Comparison of ENCODE assay signal across 14 cellular contexts in genomic region chr2:189221811-189222210, GRCh38. TPM values are rescaled to one million over a fixed set of nuclear protein-coding genes. Genes with fewer than 3 reads are reported as not detected.
DNase-seq lines count a peak whose midpoint lies in the region; ATAC-seq and TF ChIP-seq lines count a peak whose summit lies in the region.
"Had no signal": no experiment of that assay in that cellular context is flagged by ENCODE, and none has a peak within 500 bp of the region (broad histone marks: within the 10 kb centered on the region; RNA-seq: fewer than 3 reads in every experiment).

No MANE protein-coding gene starts in this region.

- no peaks in the 10 kb centered on the region for H3K9me3 ChIP-seq in left lung
- no peaks in the 10 kb centered on the region for H3K9me3 ChIP-seq in right lobe of liver
- H3K9me3 ChIP-seq: adrenal gland, Caco-2 had no signal

- H3K27ac ChIP-seq in left lung (peak overlapping the region in 1 of 2 donors; percentile 27), right lobe of liver (no peak overlapping the region)
- H3K27ac ChIP-seq: adrenal gland had no signal

- CTCF ChIA-PET in BJ (lab: Yijun Ruan, JAX) = no interaction called here

- DNase-seq in BJ (ENCODE audit: low read depth) (peak; percentile 23), NCI-H460 (ENCODE audit: extremely low read depth, low read depth) (peak; percentile 70), cardiac fibroblast (ENCODE audit: low read depth in 2 of 2) (peak; percentile 17 to 76), left lung (no peak), H7 (no peak), right lobe of liver (no peak), SKM-1 (lab: John Stamatoyannopoulos, UW; ENCODE audit: unreplicated experiment) (no peak)
- DNase-seq: activated CD4-positive, alpha-beta T cell treated with anti-CD3 and anti-CD28 coated beads, Interleukin-2, amount 10 ng/mL, durations not matched to agents 24 days and 14 days; adrenal gland; KBM-7; NCI-H1436; NCI-H526 had no signal

- H3K4me3 ChIP-seq in BJ (ENCODE audit: low read depth, low read length) = no peak overlapping the region
- no peak overlapping the region for H3K4me3 ChIP-seq in cardiac fibroblast (replicated peaks in 1 of 2; ENCODE audit: low read depth in 2 of 2, low read length in 2 of 2)
- H3K4me3 ChIP-seq in left lung = no peak overlapping the region
- no peak overlapping the region for H3K4me3 ChIP-seq in H7 (ENCODE audit: insufficient read depth, low read depth, low read length)
- H3K4me3 ChIP-seq in right lobe of liver = no peak overlapping the region
- H3K4me3 ChIP-seq: adrenal gland had no signal

- TF ChIP-seq POLR2A in right lobe of liver (IDR thresholded peaks at IDR 0.05) = no peak

- ATAC-seq in left lung = peak; percentile 62
- ATAC-seq in HG02852 (IDR thresholded peaks at IDR 0.05; ENCODE audit: unreplicated experiment) = no peak
- ATAC-seq in right lobe of liver = no peak

- H3K4me1 ChIP-seq in left lung = peaks cover 0 to 3% of the 10 kb centered on the region in 2 donors
- H3K4me1 ChIP-seq in right lobe of liver = no peaks in the 10 kb centered on the region
- H3K4me1 ChIP-seq: adrenal gland had no signal

- POLR2A ChIA-PET in BJ (lab: Charles Lee) = no interaction called here

- H3K27me3 ChIP-seq in BJ (ENCODE audit: control insufficient read depth, insufficient read depth, low read length) (no peaks in the 10 kb centered on the region), left lung (no peaks in the 10 kb centered on the region), H7 (ENCODE audit: control insufficient read depth, insufficient read depth, low read length) (no peaks in the 10 kb centered on the region), right lobe of liver (no peaks in the 10 kb centered on the region)
- H3K27me3 ChIP-seq: adrenal gland had no signal

- no peaks in the 10 kb centered on the region for H3K36me3 ChIP-seq in BJ (ENCODE audit: control insufficient read depth, insufficient read depth, low read length)
- no peaks in the 10 kb centered on the region for H3K36me3 ChIP-seq in left lung
- no peaks in the 10 kb centered on the region for H3K36me3 ChIP-seq in H7 (replicated peaks; ENCODE audit: control insufficient read depth, insufficient read depth, low read length)
- H3K36me3 ChIP-seq in right lobe of liver = no peaks in the 10 kb centered on the region
- H3K36me3 ChIP-seq: adrenal gland had no signal

- intact Hi-C loops in left lung (cut with DNase I) = no loop called here
- intact Hi-C loops in right lobe of liver (cut with DNase I) = no loop called here

- no peak for TF ChIP-seq CTCF in BJ (IDR thresholded peaks at IDR 0.05; ENCODE audit: insufficient read depth, low read depth, low read length)
- no peak for TF ChIP-seq CTCF in cardiac fibroblast (IDR thresholded peaks at IDR 0.05; ENCODE audit: low read depth, low read length)
- TF ChIP-seq CTCF in left lung (IDR thresholded peaks at IDR 0.05) = no peak
- TF ChIP-seq CTCF in right lobe of liver (IDR thresholded peaks at IDR 0.05) = no peak

RNA-seq across cellular contexts. Expression of gene COL5A2, which starts 42.2 kb away (rescaled TPM):
- polyA plus RNA-seq in BJ (2011; rRNA removed) = 351 and 383 TPM in 2 replicates
- polyA minus RNA-seq in BJ (2011; rRNA and poly(A)+ RNA removed) = 180 and 244 TPM in 2 replicates
- 1,068 and 1,098 TPM in 2 replicates for total RNA-seq in NCI-H460 (2014; rRNA removed; shearing (Covaris generic))
- 1,708 and 2,280 TPM in 2 replicates for polyA plus RNA-seq in NCI-H460 (2014; cell fraction: nucleus; rRNA removed)
- total RNA-seq in left lung = 100 to 1,000 TPM; 122 to 324 TPM
- 130 and 149 TPM in 2 replicates for total RNA-seq in H7 (2014; rRNA removed; shearing (Covaris generic))
- 10 to 100 TPM in 1 of 6 experiments, 1 to 10 TPM in 5; 5.7 to 17.6 (median 8.6) TPM for total RNA-seq in right lobe of liver

Comparison
In these comparisons a context has a peak if more than half of its experiments do, and no peak if none do; other contexts are left out.
1. DNase-seq: peak in BJ (single experiment), NCI-H460 (single experiment) and cardiac fibroblast (2 of 2); none in left lung (0 of 2), H7 (single experiment), right lobe of liver (0 of 3) and SKM-1 (single experiment).